ENCODE assay signal across 8 cellular contexts in the genomic region with DNA sequence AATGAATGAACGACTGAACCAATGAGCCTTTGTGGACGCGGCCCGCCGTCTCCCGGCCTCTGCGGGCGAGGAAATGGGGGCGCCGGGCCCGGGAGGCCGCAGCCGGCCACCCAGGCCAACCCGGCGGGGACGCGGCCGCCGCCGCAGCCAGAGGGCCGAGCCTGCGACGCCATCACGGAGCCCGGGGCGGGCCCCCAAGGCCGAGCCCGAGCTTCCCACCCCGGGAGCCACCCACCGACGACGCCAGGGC. TPM values are rescaled to one million over a fixed set of nuclear protein-coding genes. Genes with fewer than 3 reads are reported as not detected.
A peak's percentile ranks its signal among the peaks of the same experiment; 100 is the strongest.
DNase-seq lines count a peak whose midpoint lies in the region; ATAC-seq, FAIRE-seq and TF ChIP-seq lines count a peak whose summit lies in the region.

No MANE protein-coding gene starts in this region.

- H3K4me1 Mint-ChIP-seq in endothelial cell (ENCODE audit: unreplicated experiment), result peaks cover 10% of the 10 kb centered on the region

- DNase-seq in GM12891 (ENCODE audit: insufficient read length, low spot score) (no peak), MG63 (no peak), endothelial cell (ENCODE audit: low spot score) (no peak), prostate gland (ENCODE audit: low spot score) (no peak), UCSD-AML1 (lab: John Stamatoyannopoulos, UW; ENCODE audit: unreplicated experiment) (no peak), COLO668 (lab: John Stamatoyannopoulos, UW; ENCODE audit: unreplicated experiment) (no peak)
- DNase-seq in stimulated activated naive CD4-positive, alpha-beta T cell treated with Interleukin-2 at 50 U/mL for 16 hours (lab: John Stamatoyannopoulos, UW), result no peak

- WGBS in prostate gland, result under 1% methylated on average over 31 of the region's 32 CpGs

- TF ChIP-seq POLR2A in GM12891 (IDR thresholded peaks at IDR 0.05; ENCODE audit: low read depth, low read length) (no peak), prostate gland (IDR thresholded peaks at IDR 0.05) (no peak)

- H3K9me3 ChIP-seq in MG63 (peaks cover 4% of the 10 kb centered on the region), prostate gland (no peaks in the 10 kb centered on the region)

- H3K36me3 ChIP-seq in MG63 (peaks cover 76% of the 10 kb centered on the region), prostate gland (no peaks in the 10 kb centered on the region)

- H3K4me3 ChIP-seq in MG63 (peak overlapping the region; percentile 87), prostate gland (peak overlapping the region; percentile 83 to 99)

- no peak for ATAC-seq in GM18909 (IDR thresholded peaks at IDR 0.05; ENCODE audit: poor library complexity, unreplicated experiment)

- peak overlapping the region; percentile 98 for H3K4me3 Mint-ChIP-seq in endothelial cell (ENCODE audit: unreplicated experiment)

- FAIRE-seq in GM12891 (lab: Jason Lieb, UNC), result no peak

- H3K27me3 ChIP-seq in MG63, result no peaks in the 10 kb centered on the region
- H3K27me3 ChIP-seq in prostate gland (replicated peaks; ENCODE audit: insufficient read depth), result no peaks in the 10 kb centered on the region

- H3K27me3 Mint-ChIP-seq in endothelial cell (ENCODE audit: unreplicated experiment), result peaks cover 6% of the 10 kb centered on the region

- intact Hi-C loops in prostate gland (cut with DNase I), result no loop called here

- peak overlapping the region; percentile 42 for H3K27ac Mint-ChIP-seq in endothelial cell (ENCODE audit: unreplicated experiment)

- H3K9me3 Mint-ChIP-seq in endothelial cell (ENCODE audit: unreplicated experiment), result no peaks in the 10 kb centered on the region

- TF ChIP-seq CTCF in endothelial cell (IDR thresholded peaks at IDR 0.05; ENCODE audit: unreplicated experiment), result no peak
- no peak for TF ChIP-seq CTCF in prostate gland (IDR thresholded peaks at IDR 0.05)

- H3K27ac ChIP-seq in prostate gland, result peak overlapping the region; percentile 96 to 97

- peaks cover 6% of the 10 kb centered on the region for H3K4me1 ChIP-seq in prostate gland (replicated peaks)

- H3K36me3 Mint-ChIP-seq in endothelial cell (ENCODE audit: low read depth, unreplicated experiment), result peaks cover 19% of the 10 kb centered on the region

TF ChIP-seq in GM12891, 5 proteins besides CTCF, POLR2A, EP300 and RAD21:
- TF ChIP-seq SPI1 (IDR thresholded peaks at IDR 0.05; ENCODE audit: low read depth, low read length), result no peak
- TF ChIP-seq TAF1 (IDR thresholded peaks at IDR 0.05; ENCODE audit: low read depth, low read length), result 0 out of 2 replicates have a peak, but pooled peaks have one; percentile 15

RNA-seq across cellular contexts. Expression of a gene that starts 0.2 kb away (rescaled TPM):
- 84.9 TPM for polyA plus RNA-seq in GM12891 (2012; ENCODE audit: low read depth, missing spikeins)
- 57.3 and 58.7 TPM in 2 replicates for total RNA-seq in MG63 (2014; rRNA removed; shearing (Covaris generic); ENCODE audit: low replicate concordance)
- total RNA-seq in endothelial cell (ENCODE audit: unreplicated experiment) (109 TPM), prostate gland (10 to 100 TPM; 41.8 to 99.6 TPM)

RNA-seq across cellular contexts. Expression of a gene that starts 0.3 kb away (rescaled TPM):
- 20.0 TPM for polyA plus RNA-seq in GM12891 (2012; ENCODE audit: low read depth, missing spikeins)
- 219 and 267 TPM in 2 replicates for total RNA-seq in MG63 (2014; rRNA removed; shearing (Covaris generic); ENCODE audit: low replicate concordance)
- 25.9 TPM for total RNA-seq in endothelial cell (ENCODE audit: unreplicated experiment)
- total RNA-seq in prostate gland, result 10 to 100 TPM; 36.1 to 43.3 TPM

RNA-seq across cellular contexts. Expression of a gene that starts 30.7 kb away (rescaled TPM):
- 8.0 TPM for polyA plus RNA-seq in GM12891 (2012; ENCODE audit: low read depth, missing spikeins)
- 2.0 and 10.0 TPM in 2 replicates for total RNA-seq in MG63 (2014; rRNA removed; shearing (Covaris generic); ENCODE audit: low replicate concordance)
- total RNA-seq in endothelial cell (ENCODE audit: unreplicated experiment) (7.5 TPM), prostate gland (10 to 100 TPM; 11.5 to 18.6 TPM)
